Comparison of ENCODE assay signal across 13 cellular contexts in genomic region chr14:94307410-94307992, GRCh38. TPM values are rescaled to one million over a fixed set of nuclear protein-coding genes. Genes with fewer than 3 reads are reported as not detected.
DNase-seq lines count a peak whose midpoint lies in the region; ATAC-seq, FAIRE-seq and TF ChIP-seq lines count a peak whose summit lies in the region.
"Had no signal": no experiment of that assay in that cellular context is flagged by ENCODE, and none has a peak within 500 bp of the region (broad histone marks: within the 10 kb centered on the region; RNA-seq: fewer than 3 reads in every experiment).

No MANE protein-coding gene starts in this region.

- in situ Hi-C loops in K562 (cut with MboI): no loop called here

- H3K9me3 Mint-ChIP-seq in activated naive CD8-positive, alpha-beta T cell treated with anti-CD3 and anti-CD28 coated beads for 36 hours: peaks cover 10% of the 10 kb centered on the region

- H3K27me3 ChIP-seq in MM.1S (replicated peaks; ENCODE audit: insufficient read depth, low read length) (no peaks in the 10 kb centered on the region), K562 (ENCODE audit: control insufficient read depth in 2 of 2, insufficient read depth in 2 of 2, low read length in 2 of 2) (no peaks in the 10 kb centered on the region; a peak in 1 of 5 replicates), liver (ENCODE audit: control insufficient read depth in 4 of 4, insufficient read depth in 4 of 4, low read length in 3 of 4) (no peaks in the 10 kb centered on the region)

- H3K4me2 ChIP-seq in MM.1S (ENCODE audit: low read depth, low read length) (no peak overlapping the region), K562 (ENCODE audit: insufficient read depth, low read length) (no peak overlapping the region)

- H3K4me1 Mint-ChIP-seq in activated naive CD8-positive, alpha-beta T cell treated with anti-CD3 and anti-CD28 coated beads for 36 hours: no peaks in the 10 kb centered on the region
- H3K4me1 Mint-ChIP-seq: brain, naive B cell had no signal

- 0% methylated on average over 5 of the region's 5 CpGs for WGBS in K562 (ENCODE audit: insufficient coverage, low coverage, missing lambda C conversion rate)
- 73% methylated on average over 5 of the region's 5 CpGs for WGBS in liver

- H3K79me2 ChIP-seq in MM.1S (ENCODE audit: low read length) (no peaks in the 10 kb centered on the region), K562 (ENCODE audit: control insufficient read depth, insufficient read depth, low read length) (no peaks in the 10 kb centered on the region)

- H3K4me3 ChIP-seq in MM.1S (ENCODE audit: low read length) (no peak overlapping the region), K562 (no peak overlapping the region), liver (ENCODE audit: low read depth in 1 of 3, low read length in 3 of 3) (no peak overlapping the region)

- TF ChIP-seq POLR2A in K562 (conservative IDR thresholded peaks at IDR 0.05): no peak

- no peak overlapping the region for H3K27ac ChIP-seq in MM.1S (ENCODE audit: low read length)
- H3K27ac ChIP-seq in K562 (ENCODE audit: extremely low read depth, low read depth, low read length): no peak overlapping the region
- H3K27ac ChIP-seq in liver (ENCODE audit: low read depth in 1 of 2, low read length in 2 of 2): no peak overlapping the region

- H2AFZ ChIP-seq in MM.1S (ENCODE audit: low read length) (no peak overlapping the region), K562 (ENCODE audit: low read depth, low read length) (no peak overlapping the region)

- no peaks in the 10 kb centered on the region for H3K36me3 ChIP-seq in MM.1S (replicated peaks; ENCODE audit: insufficient read depth, low read length)
- H3K36me3 ChIP-seq in K562 (ENCODE audit: control insufficient read depth, insufficient read depth, low read length): no peaks in the 10 kb centered on the region
- peaks cover 7 to 72% (median 59%) of the 10 kb centered on the region in 4 donors for H3K36me3 ChIP-seq in liver (ENCODE audit: control insufficient read depth in 4 of 4, insufficient read depth in 3 of 4, low read depth in 1 of 4, low read length in 3 of 4)

- peak in 1 of 2 experiments; percentile 38; a peak in 2 of 4 replicates for TF ChIP-seq RAD21 in K562 (CRISPR knock-in tag; conservative IDR thresholded peaks at IDR 0.05 in 1 of 2, IDR thresholded peaks at IDR 0.05 in 1 of 2)
- TF ChIP-seq RAD21 in liver (IDR thresholded peaks at IDR 0.05): peak; percentile 81 to 85

- H3K9me2 ChIP-seq in MM.1S (replicated peaks; ENCODE audit: insufficient read depth, low read length): no peaks in the 10 kb centered on the region

- H3K9ac ChIP-seq in MM.1S (ENCODE audit: low read length) (no peak overlapping the region), K562 (ENCODE audit: insufficient read depth in 1 of 2, low read depth in 2 of 2, low read length in 2 of 2) (no peak overlapping the region), liver (ENCODE audit: low read depth in 1 of 2, low read length in 2 of 2) (no peak overlapping the region)

- ATAC-seq in K562 (no peak; the same call in 2 of the 3 replicates), HG03097 (IDR thresholded peaks at IDR 0.05; ENCODE audit: low FRiP score, unreplicated experiment) (no peak)

- H4K20me1 ChIP-seq in MM.1S (ENCODE audit: insufficient read depth, low read length): no peaks in the 10 kb centered on the region
- H4K20me1 ChIP-seq in K562 (replicated peaks; ENCODE audit: control insufficient read depth, insufficient read depth, low read length): no peaks in the 10 kb centered on the region

- POLR2A ChIA-PET in K562 (lab: Yijun Ruan, JAX): interaction anchor here (0.7 kb wide), 1 partner anchor 68 kb away, joined by 3 read pairs; no protein-coding TSS in a partner anchor

- DNase-seq in ELR (ENCODE audit: low read depth): peak; percentile 48
- no peak for DNase-seq in MM.1S
- peak; percentile 9 to 20 (median 14) for DNase-seq in K562 (ENCODE audit: extremely low read depth in 1 of 4, low spot score in 3 of 4)
- no peak for DNase-seq in activated naive CD8-positive, alpha-beta T cell treated with anti-CD3 and anti-CD28 coated beads for 36 hours
- DNase-seq in DMS114 treated with DMSO at 0.1 percent for 48 hours (lab: John Stamatoyannopoulos, UW; ENCODE audit: unreplicated experiment): no peak
- no peak for DNase-seq in COLO829 (ENCODE audit: low spot score)
- DNase-seq: naive B cell; NCI-H146; stimulated activated CD4-positive, alpha-beta T cell treated with anti-CD3 and anti-CD28 coated beads, Interleukin-1b, Interleukin-23, amount 100 ng/mL, for 48 hours had no signal

- H3K4me1 ChIP-seq in MM.1S (ENCODE audit: low read length) (no peaks in the 10 kb centered on the region), K562 (replicated peaks in 1 of 2; ENCODE audit: control insufficient read depth in 2 of 2, insufficient read depth in 2 of 2, low read length in 2 of 2) (no peaks in the 10 kb centered on the region), liver (ENCODE audit: control insufficient read depth in 4 of 4, insufficient read depth in 4 of 4, low read length in 3 of 4) (peaks cover 0 to 16% (median 7%) of the 10 kb centered on the region in 4 donors)

- no peaks in the 10 kb centered on the region for H3K9me1 ChIP-seq in K562 (ENCODE audit: control insufficient read depth, insufficient read depth, low read length)

- FAIRE-seq in K562 (lab: Jason Lieb, UNC): no peak

- intact Hi-C loops in K562 (cut with micrococcal nuclease): no loop called here

- TF ChIP-seq CTCF in MM.1S (IDR thresholded peaks at IDR 0.05; ENCODE audit: low read length) (peak; percentile 39), K562 (IDR thresholded peaks at IDR 0.05 in 2 of 3, conservative IDR thresholded peaks at IDR 0.05 in 1 of 3; ENCODE audit: insufficient read depth in 2 of 3, low read depth in 1 of 3, low read length in 3 of 3) (peak in 2 of 3 experiments; percentile 33 to 36; a peak in 3 of 6 replicates), liver (IDR thresholded peaks at IDR 0.05; ENCODE audit: low read depth, low read length, missing input control) (peak; percentile 49)

- H3K36me3 Mint-ChIP-seq in activated naive CD8-positive, alpha-beta T cell treated with anti-CD3 and anti-CD28 coated beads for 36 hours: no peaks in the 10 kb centered on the region
- H3K36me3 Mint-ChIP-seq: brain had no signal

- H3K9me3 ChIP-seq in MM.1S (replicated peaks; ENCODE audit: insufficient read depth, low read length) (no peaks in the 10 kb centered on the region), K562 (replicated peaks; ENCODE audit: control insufficient read depth, insufficient read depth, low read depth, low read length) (no peaks in the 10 kb centered on the region), liver (ENCODE audit: control insufficient read depth in 4 of 4, low read length in 3 of 4) (peaks cover 0 to 9% (median 4%) of the 10 kb centered on the region in 4 donors)

- peaks cover 3% of the 10 kb centered on the region for H3K27me3 Mint-ChIP-seq in activated naive CD8-positive, alpha-beta T cell treated with anti-CD3 and anti-CD28 coated beads for 36 hours
- H3K27me3 Mint-ChIP-seq: brain had no signal

- TF ChIP-seq EP300 in K562 (IDR thresholded peaks at IDR 0.05; ENCODE audit: low read length): no peak

- H3K27ac Mint-ChIP-seq in activated naive CD8-positive, alpha-beta T cell treated with anti-CD3 and anti-CD28 coated beads for 36 hours: no peak overlapping the region
- H3K27ac Mint-ChIP-seq: brain had no signal

- no peak overlapping the region for H3K4me3 Mint-ChIP-seq in activated naive CD8-positive, alpha-beta T cell treated with anti-CD3 and anti-CD28 coated beads for 36 hours
- H3K4me3 Mint-ChIP-seq: brain, naive B cell had no signal

- CTCF ChIA-PET in K562 (lab: Yijun Ruan, JAX; ENCODE audit: low intra/inter-chr PET ratio): no interaction called here

- BruUV-seq in K562 (replicated peaks; lab: Mats Ljungman, UMichigan): no TSS peak

- H3F3A ChIP-seq in MM.1S (ENCODE audit: insufficient read depth, low read length): no peaks in the 10 kb centered on the region

RNA-seq across cellular contexts. Expression of gene SERPINA10, which starts 14.4 kb away (rescaled TPM):
- total RNA-seq in K562 (2011; cell fraction: chromatin; rRNA removed; ENCODE audit: low replicate concordance): not detected in 2 replicates
- not detected in 2 replicates for total RNA-seq in K562 (2011; cell fraction: nucleolus; rRNA removed)
- not detected in 2 replicates for total RNA-seq in K562 (2011; cell fraction: nucleoplasm; rRNA removed)
- total RNA-seq in K562 (2014; rRNA removed) (not detected in 2 replicates), K562 (2014; rRNA removed; fragmentation: Illumina TruSeq; extraction: Trizol) (not detected in 2 replicates), K562 (2015; rRNA removed; fragmentation: Illumina TruSeq; extraction: Trizol) (not detected in 2 replicates), K562 (2021) (not detected in 2 replicates), liver (100 to 1,000 TPM; 105 to 256 TPM)
- polyA plus RNA-seq in K562 (2011; rRNA removed) (not detected in 2 replicates), K562 (2014; fragmentation: Illumina TruSeq; extraction: Trizol) (not detected in 2 replicates), K562 (2014; fragmentation: Nextera tagmentation; extraction: Ambion mirVana) (not detected), K562 (2014; rRNA removed) (not detected in 2 replicates), liver (100 to 1,000 TPM; 131 to 363 TPM)
- not detected in 2 replicates for polyA plus RNA-seq in K562 (2011; cell fraction: cytosol; rRNA removed)
- not detected in 2 replicates for polyA plus RNA-seq in K562 (2011; cell fraction: nucleus; rRNA removed)
- not detected in 2 replicates for polyA plus RNA-seq in K562 (2012)
- not detected in 2 replicates for polyA minus RNA-seq in K562 (2011; rRNA and poly(A)+ RNA removed)
- not detected in 2 replicates for polyA minus RNA-seq in K562 (2011; cell fraction: cytosol; rRNA and poly(A)+ RNA removed)
- not detected in 2 replicates for polyA minus RNA-seq in K562 (2011; cell fraction: nucleus; rRNA and poly(A)+ RNA removed)
- not detected for total RNA-seq in activated naive CD8-positive, alpha-beta T cell treated with anti-CD3 and anti-CD28 coated beads for 36 hours
- total RNA-seq: glomerular endothelial cell had no signal

RNA-seq across cellular contexts. Expression of gene SERPINA6, which starts 15.6 kb away (rescaled TPM):
- not detected in 2 replicates for total RNA-seq in K562 (2011; cell fraction: chromatin; rRNA removed; ENCODE audit: low replicate concordance)
- total RNA-seq in K562 (2011; cell fraction: nucleolus; rRNA removed): not detected in 2 replicates
- total RNA-seq in K562 (2011; cell fraction: nucleoplasm; rRNA removed): not detected in 2 replicates
- not detected in 2 replicates for total RNA-seq in K562 (2014; rRNA removed)
- total RNA-seq in K562 (2014; rRNA removed; fragmentation: Illumina TruSeq; extraction: Trizol): not detected in 2 replicates
- total RNA-seq in K562 (2015; rRNA removed; fragmentation: Illumina TruSeq; extraction: Trizol): not detected in 2 replicates
- total RNA-seq in K562 (2021): not detected in 2 replicates
- not detected in 2 replicates for polyA plus RNA-seq in K562 (2011; rRNA removed)
- not detected in 2 replicates for polyA plus RNA-seq in K562 (2011; cell fraction: cytosol; rRNA removed)
- polyA plus RNA-seq in K562 (2011; cell fraction: nucleus; rRNA removed): not detected in 2 replicates
- polyA plus RNA-seq in K562 (2012): not detected in 2 replicates
- not detected in 2 replicates for polyA plus RNA-seq in K562 (2014; fragmentation: Illumina TruSeq; extraction: Trizol)
- polyA plus RNA-seq in K562 (2014; fragmentation: Nextera tagmentation; extraction: Ambion mirVana): not detected
- polyA plus RNA-seq in K562 (2014; rRNA removed): not detected in 2 replicates
- not detected in 2 replicates for polyA minus RNA-seq in K562 (2011; rRNA and poly(A)+ RNA removed)
- not detected in 2 replicates for polyA minus RNA-seq in K562 (2011; cell fraction: cytosol; rRNA and poly(A)+ RNA removed)
- polyA minus RNA-seq in K562 (2011; cell fraction: nucleus; rRNA and poly(A)+ RNA removed): not detected in 2 replicates
- total RNA-seq in liver: 100 to 1,000 TPM; 188 to 330 TPM
- polyA plus RNA-seq in liver: 100 to 1,000 TPM; 327 to 357 TPM
- not detected for total RNA-seq in activated naive CD8-positive, alpha-beta T cell treated with anti-CD3 and anti-CD28 coated beads for 36 hours
- total RNA-seq: glomerular endothelial cell had no signal

RNA-seq across cellular contexts. Expression of gene SERPINA2, which starts 59.0 kb away (rescaled TPM):
- not detected in 2 replicates for total RNA-seq in K562 (2011; cell fraction: chromatin; rRNA removed; ENCODE audit: low replicate concordance)
- not detected in 2 replicates for total RNA-seq in K562 (2011; cell fraction: nucleolus; rRNA removed)
- not detected in 2 replicates for total RNA-seq in K562 (2011; cell fraction: nucleoplasm; rRNA removed)
- total RNA-seq in K562 (2014; rRNA removed) (not detected in 2 replicates), K562 (2014; rRNA removed; fragmentation: Illumina TruSeq; extraction: Trizol) (not detected in 2 replicates), K562 (2015; rRNA removed; fragmentation: Illumina TruSeq; extraction: Trizol) (not detected in 2 replicates), K562 (2021) (not detected in 2 replicates), liver (not detected)
- polyA plus RNA-seq in K562 (2011; rRNA removed) (not detected in 2 replicates), K562 (2014; fragmentation: Illumina TruSeq; extraction: Trizol) (not detected in 2 replicates), K562 (2014; fragmentation: Nextera tagmentation; extraction: Ambion mirVana) (not detected), K562 (2014; rRNA removed) (not detected in 2 replicates), liver (not detected)
- polyA plus RNA-seq in K562 (2011; cell fraction: cytosol; rRNA removed): not detected in 2 replicates
- polyA plus RNA-seq in K562 (2011; cell fraction: nucleus; rRNA removed): not detected in 2 replicates
- polyA plus RNA-seq in K562 (2012): not detected in 2 replicates
- not detected in 2 replicates for polyA minus RNA-seq in K562 (2011; rRNA and poly(A)+ RNA removed)
- polyA minus RNA-seq in K562 (2011; cell fraction: cytosol; rRNA and poly(A)+ RNA removed): not detected in 2 replicates
- polyA minus RNA-seq in K562 (2011; cell fraction: nucleus; rRNA and poly(A)+ RNA removed): not detected in 2 replicates
- total RNA-seq in activated naive CD8-positive, alpha-beta T cell treated with anti-CD3 and anti-CD28 coated beads for 36 hours: not detected
- total RNA-seq: glomerular endothelial cell had no signal

Comparison
In these comparisons a context has a peak if more than half of its experiments do, and no peak if none do; other contexts are left out.
1. DNase-seq: peak in ELR (single experiment) and K562 (4 of 4); none in MM.1S (single experiment), activated naive CD8-positive, alpha-beta T cell treated with anti-CD3 and anti-CD28 coated beads for 36 hours (single experiment), DMS114 treated with DMSO at 0.1 percent for 48 hours (single experiment) and COLO829 (single experiment).
2. RNA of gene SERPINA10, which starts 14.4 kb away (total RNA-seq): 105 to 256 TPM in liver; not detected in K562 and not detected in activated naive CD8-positive, alpha-beta T cell treated with anti-CD3 and anti-CD28 coated beads for 36 hours; every median in the first group is over 10 times any median in the second.
3. RNA of gene SERPINA6, which starts 15.6 kb away (total RNA-seq): 188 to 330 TPM in liver; not detected in K562 and not detected in activated naive CD8-positive, alpha-beta T cell treated with anti-CD3 and anti-CD28 coated beads for 36 hours; every median in the first group is over 100 times any median in the second.
4. Peak in every context shown above with its lines, with median percentiles within 50 percentile points of each other: CTCF ChIP-seq.